ENCODE assay signal across 11 cellular contexts in genomic region chr9:21611896-21612295, GRCh38.
DNase-seq lines count a peak whose midpoint lies in the region; ATAC-seq and TF ChIP-seq lines count a peak whose summit lies in the region.
"Had no signal": no experiment of that assay in that cellular context is flagged by ENCODE, and none has a peak within 500 bp of the region (broad histone marks: within the 10 kb centered on the region; RNA-seq: fewer than 3 reads in every experiment).

No MANE protein-coding gene starts in this region.

- no peaks in the 10 kb centered on the region for H3K9me3 ChIP-seq in CD4-positive, alpha-beta memory T cell (ENCODE audit: control insufficient read depth in 1 of 2, low read length in 2 of 2)
- no peaks in the 10 kb centered on the region for H3K9me3 ChIP-seq in RWPE2 (ENCODE audit: severe bottlenecking)
- H3K9me3 ChIP-seq in osteoblast (ENCODE audit: low read depth, low read length): no peaks in the 10 kb centered on the region
- H3K9me3 ChIP-seq: spleen had no signal

- no peak overlapping the region for H3K4me3 ChIP-seq in CD4-positive, alpha-beta memory T cell (ENCODE audit: low read length in 2 of 2)
- H3K4me3 ChIP-seq in RWPE2 (ENCODE audit: severe bottlenecking) (no peak overlapping the region), osteoblast (ENCODE audit: insufficient read depth, low read length) (no peak overlapping the region), lower leg skin (ENCODE audit: low read depth, poor library complexity, severe bottlenecking) (no peak overlapping the region)
- H3K4me3 ChIP-seq: spleen had no signal

- CTCF ChIA-PET in CD4-positive, alpha-beta memory T cell (lab: Charles Lee; ENCODE audit: partially characterized antibody): no interaction called here
- CTCF ChIA-PET in activated naive CD4-positive, alpha-beta T cell treated with anti-CD3 and anti-CD28 coated beads for 36 hours (lab: Charles Lee): no interaction called here

- peaks cover 0 to 2% of the 10 kb centered on the region in 2 donors for H3K27me3 Mint-ChIP-seq in CD4-positive, alpha-beta memory T cell
- H3K27me3 Mint-ChIP-seq in activated naive CD4-positive, alpha-beta T cell treated with anti-CD3 and anti-CD28 coated beads for 36 hours (ENCODE audit: low read depth): no peaks in the 10 kb centered on the region

- peak in 4 of 5 donors; percentile 22 to 43 (median 34) for DNase-seq in CD4-positive, alpha-beta memory T cell
- DNase-seq in RWPE2 (ENCODE audit: low spot score) (no peak), osteoblast (ENCODE audit: insufficient read length, low spot score, missing footprints) (no peak), A172 (ENCODE audit: low spot score) (no peak), lower leg skin (ENCODE audit: low spot score in 2 of 2) (no peak), erythroblast (lab: John Stamatoyannopoulos, UW) (no peak)
- DNase-seq in activated naive CD4-positive, alpha-beta T cell treated with anti-CD3 and anti-CD28 coated beads for 36 hours: peak; percentile 38
- no peak for DNase-seq in effector CD4-positive, alpha-beta T cell
- DNase-seq: DMS79 treated with DMSO at 0.1 percent for 48 hours, MM.1S, spleen had no signal

- ATAC-seq in RWPE2 (ENCODE audit: low read depth): peak; percentile 68

- H3K36me3 ChIP-seq in CD4-positive, alpha-beta memory T cell (ENCODE audit: insufficient read depth, low read length): no peaks in the 10 kb centered on the region
- H3K36me3 ChIP-seq in RWPE2 (ENCODE audit: low read depth) (no peaks in the 10 kb centered on the region), osteoblast (ENCODE audit: insufficient read depth, low read length) (no peaks in the 10 kb centered on the region)
- H3K36me3 ChIP-seq: spleen had no signal

- no peaks in the 10 kb centered on the region for H3K79me2 ChIP-seq in osteoblast (ENCODE audit: insufficient read depth, low read length)

- H3K9me3 Mint-ChIP-seq in CD4-positive, alpha-beta memory T cell: peaks cover 0 to 2% (median 0%) of the 10 kb centered on the region in 8 donors
- no peaks in the 10 kb centered on the region for H3K9me3 Mint-ChIP-seq in activated naive CD4-positive, alpha-beta T cell treated with anti-CD3 and anti-CD28 coated beads for 36 hours

- peaks cover 19 to 47% (median 27%) of the 10 kb centered on the region in 4 donors for H3K4me1 Mint-ChIP-seq in CD4-positive, alpha-beta memory T cell
- peaks cover 70% of the 10 kb centered on the region for H3K4me1 Mint-ChIP-seq in activated naive CD4-positive, alpha-beta T cell treated with anti-CD3 and anti-CD28 coated beads for 36 hours (ENCODE audit: low read depth)

- WGBS in lower leg skin, 2 donors: 37 to 56% methylated on average over 1 of the region's 1 CpG

- no peak overlapping the region for H3K27ac ChIP-seq in CD4-positive, alpha-beta memory T cell (ENCODE audit: low read depth, low read length)
- H3K27ac ChIP-seq in RWPE2 (ENCODE audit: poor library complexity, severe bottlenecking) (peak overlapping the region; percentile 90), osteoblast (ENCODE audit: low read depth, low read length) (peak overlapping the region; percentile 13)
- H3K27ac ChIP-seq: spleen had no signal

- TF ChIP-seq CTCF in RWPE2 (IDR thresholded peaks at IDR 0.05; ENCODE audit: poor library complexity, severe bottlenecking) (no peak), osteoblast (IDR thresholded peaks at IDR 0.05; ENCODE audit: extremely low read depth, low read depth, low read length) (no peak), lower leg skin (IDR thresholded peaks at IDR 0.05) (no peak)

- intact Hi-C loops in CD4-positive, alpha-beta memory T cell (cut with micrococcal nuclease): loop anchor here (2.0 to 10.0 kb wide), 2 partner anchors 53 to 63 kb away; no protein-coding TSS in a partner anchor
- intact Hi-C loops in activated naive CD4-positive, alpha-beta T cell treated with anti-CD3 and anti-CD28 coated beads for 36 hours (cut with micrococcal nuclease): loop anchor here (5.0 to 10.0 kb wide), 3 partner anchors 35 to 165 kb away; no protein-coding TSS in a partner anchor
- intact Hi-C loops in lower leg skin (cut with DNase I; ENCODE audit: low total_unique reads): no loop called here

- H3K4me3 Mint-ChIP-seq in CD4-positive, alpha-beta memory T cell: peak overlapping the region; percentile 30 to 80 (median 74)
- no peak overlapping the region for H3K4me3 Mint-ChIP-seq in activated naive CD4-positive, alpha-beta T cell treated with anti-CD3 and anti-CD28 coated beads for 36 hours

- H3K27me3 ChIP-seq in CD4-positive, alpha-beta memory T cell (ENCODE audit: insufficient read depth, low read length): no peaks in the 10 kb centered on the region
- no peaks in the 10 kb centered on the region for H3K27me3 ChIP-seq in RWPE2 (ENCODE audit: insufficient read depth, poor library complexity, severe bottlenecking)
- H3K27me3 ChIP-seq in osteoblast (ENCODE audit: insufficient read depth, low read length): no peaks in the 10 kb centered on the region

- no peak overlapping the region for H3K4me2 ChIP-seq in osteoblast (ENCODE audit: insufficient read depth, low read length)

- H2AFZ ChIP-seq in osteoblast (ENCODE audit: low read length): no peak overlapping the region

- POLR2A ChIA-PET in CD4-positive, alpha-beta memory T cell (lab: Charles Lee; ENCODE audit: partially characterized antibody): no interaction called here

- peaks cover 35% of the 10 kb centered on the region for H3K4me1 ChIP-seq in CD4-positive, alpha-beta memory T cell (ENCODE audit: insufficient read depth, low read length)
- peaks cover 46% of the 10 kb centered on the region for H3K4me1 ChIP-seq in RWPE2 (ENCODE audit: insufficient read depth, poor library complexity, severe bottlenecking)
- peaks cover 35% of the 10 kb centered on the region for H3K4me1 ChIP-seq in osteoblast (ENCODE audit: insufficient read depth, low read length)
- H3K4me1 ChIP-seq: spleen had no signal

- H4K20me1 ChIP-seq in osteoblast (ENCODE audit: insufficient read depth, low read length): no peaks in the 10 kb centered on the region

- no peaks in the 10 kb centered on the region for H3K36me3 Mint-ChIP-seq in CD4-positive, alpha-beta memory T cell
- H3K36me3 Mint-ChIP-seq in activated naive CD4-positive, alpha-beta T cell treated with anti-CD3 and anti-CD28 coated beads for 36 hours (ENCODE audit: low read depth): no peaks in the 10 kb centered on the region

- TF ChIP-seq POLR2A in lower leg skin (IDR thresholded peaks at IDR 0.05) (no peak), erythroblast (IDR thresholded peaks at IDR 0.05; ENCODE audit: low read length) (no peak)

- H3K27ac Mint-ChIP-seq in CD4-positive, alpha-beta memory T cell: peak overlapping the region in 5 of 7 donors; percentile 24 to 52 (median 29)
- H3K27ac Mint-ChIP-seq in activated naive CD4-positive, alpha-beta T cell treated with anti-CD3 and anti-CD28 coated beads for 36 hours: peak overlapping the region; percentile 31

Comparison
In these comparisons a context has a peak if more than half of its experiments do, and no peak if none do; other contexts are left out.
1. DNase-seq: peak in CD4-positive, alpha-beta memory T cell (4 of 5) and activated naive CD4-positive, alpha-beta T cell treated with anti-CD3 and anti-CD28 coated beads for 36 hours (single experiment); none in RWPE2 (single experiment), osteoblast (single experiment), A172 (single experiment), effector CD4-positive, alpha-beta T cell (single experiment), lower leg skin (0 of 2) and erythroblast (0 of 2).